10 cellular contexts compared by ENCODE assay signal in genomic region chr3:36918050-36918449, GRCh38. TPM values are rescaled to one million over a fixed set of nuclear protein-coding genes. Genes with fewer than 3 reads are reported as not detected.
DNase-seq lines count a peak whose midpoint lies in the region; ATAC-seq and TF ChIP-seq lines count a peak whose summit lies in the region.
"Had no signal": no experiment of that assay in that cellular context is flagged by ENCODE, and none has a peak within 500 bp of the region (broad histone marks: within the 10 kb centered on the region; RNA-seq: fewer than 3 reads in every experiment).

No MANE protein-coding gene starts in this region.

- H3K4me3 ChIP-seq in A673 (ENCODE audit: low read depth, low read length, poor library complexity, severe bottlenecking) (peak overlapping the region; percentile 5), brain microvascular endothelial cell (ENCODE audit: low read depth, low read length) (no peak overlapping the region)
- H3K4me3 ChIP-seq: BLaER1 had no signal

- CTCF ChIA-PET in A673 (lab: Charles Lee) = no interaction called here

- no peaks in the 10 kb centered on the region for H3K36me3 ChIP-seq in A673 (ENCODE audit: insufficient read depth, low read length, poor library complexity, severe bottlenecking)
- H3K36me3 ChIP-seq in brain microvascular endothelial cell (replicated peaks) = no peaks in the 10 kb centered on the region

- DNase-seq in A673 (ENCODE audit: low spot score) (peak; percentile 30), RPMI8226 (peak; percentile 31), activated gamma-delta T cell (lab: John Stamatoyannopoulos, UW) (no peak), brain microvascular endothelial cell (no peak), NCI-H128 (lab: John Stamatoyannopoulos, UW; ENCODE audit: unreplicated experiment) (no peak), NCI-H2081 treated with DMSO at 0.1 percent for 48 hours (lab: John Stamatoyannopoulos, UW) (no peak)
- DNase-seq: stimulated activated CD4-positive, alpha-beta T cell treated with anti-CD3 and anti-CD28 coated beads, Interleukin-12 subunit alpha, Interleukin-12 subunit beta, amount 100 ng/mL, for 4 hours had no signal

- TF ChIP-seq CTCF in A673 (conservative IDR thresholded peaks at IDR 0.05; ENCODE audit: low read depth, low read length) (no peak), brain microvascular endothelial cell (IDR thresholded peaks at IDR 0.05; ENCODE audit: low read depth, low read length, missing control alignments) (no peak)

- H3K9me3 ChIP-seq in A673 (ENCODE audit: low read depth, low read length, poor library complexity, severe bottlenecking) = peaks cover 9% of the 10 kb centered on the region

- peak overlapping the region; percentile 86 for H3K27ac ChIP-seq in A673 (ENCODE audit: low read depth, low read length, poor library complexity, severe bottlenecking)
- no peak overlapping the region for H3K27ac ChIP-seq in brain microvascular endothelial cell
- H3K27ac ChIP-seq: BLaER1 had no signal

- peaks cover 23% of the 10 kb centered on the region for H3K4me1 ChIP-seq in A673 (ENCODE audit: insufficient read depth, low read length, poor library complexity, severe bottlenecking)

- BruUV-seq in A673 (replicated peaks; lab: Mats Ljungman, UMichigan) = no TSS peak

- no peaks in the 10 kb centered on the region for H3K27me3 ChIP-seq in A673 (replicated peaks; ENCODE audit: insufficient read depth, low read depth, low read length, poor library complexity)
- H3K27me3 ChIP-seq in brain microvascular endothelial cell (replicated peaks) = no peaks in the 10 kb centered on the region
- H3K27me3 ChIP-seq: BLaER1 had no signal

- intact Hi-C loops in A673 (cut with micrococcal nuclease; ENCODE audit: unreplicated experiment) = no loop called here

- in situ Hi-C loops in brain microvascular endothelial cell (cut with HindIII; ENCODE audit: low pct_ligation_motif_present, low sequenced_read_pairs) = no loop called here

- POLR2A ChIA-PET in A673 (lab: Charles Lee; ENCODE audit: low non-redundant PET) = no interaction called here

- peak; percentile 71 for ATAC-seq in GM19043 (IDR thresholded peaks at IDR 0.05; ENCODE audit: low read depth, unreplicated experiment)
- ATAC-seq in HG03039 (IDR thresholded peaks at IDR 0.05; ENCODE audit: unreplicated experiment) = peak; percentile 83

RNA-seq across cellular contexts. Expression of gene TRANK1, which starts 26.8 kb away (rescaled TPM):
- 6.3 and 7.3 TPM in 2 replicates for total RNA-seq in A673 (2021)

Comparison
In these comparisons a context has a peak if more than half of its experiments do, and no peak if none do; other contexts are left out.
1. DNase-seq: peak in A673 (single experiment) and RPMI8226 (single experiment); none in activated gamma-delta T cell (single experiment), brain microvascular endothelial cell (single experiment), NCI-H128 (single experiment) and NCI-H2081 treated with DMSO at 0.1 percent for 48 hours (single experiment).